In genomic region chr1:248641583-248641982, GRCh38 we compare ENCODE assay signal across 3 cellular contexts. TPM values are rescaled to one million over a fixed set of nuclear protein-coding genes. Genes with fewer than 3 reads are reported as not detected.
"Had no signal": no experiment of that assay in that cellular context is flagged by ENCODE, and none has a peak within 500 bp of the region (broad histone marks: within the 10 kb centered on the region; RNA-seq: fewer than 3 reads in every experiment).

No MANE protein-coding gene starts in this region.

RNA-seq across cellular contexts. Expression of gene OR2T35, which starts 3.5 kb away (rescaled TPM):
- polyA plus RNA-seq: naive thymus-derived CD4-positive, alpha-beta T cell; neural cell; ovary had no signal

RNA-seq across cellular contexts. Expression of gene OR2T11, which starts 6.7 kb away (rescaled TPM):
- polyA plus RNA-seq: naive thymus-derived CD4-positive, alpha-beta T cell; neural cell; ovary had no signal

RNA-seq across cellular contexts. Expression of gene OR2T27, which starts 13.7 kb away (rescaled TPM):
- polyA plus RNA-seq: naive thymus-derived CD4-positive, alpha-beta T cell; neural cell had no signal

RNA-seq across cellular contexts. Expression of gene OR2T10, which starts 44.1 kb away (rescaled TPM):
- polyA plus RNA-seq: naive thymus-derived CD4-positive, alpha-beta T cell; neural cell; ovary had no signal
